8 cellular contexts compared by ENCODE assay signal in genomic region chr3:32502089-32502943, GRCh38. TPM values are rescaled to one million over a fixed set of nuclear protein-coding genes. Genes with fewer than 3 reads are reported as not detected.
DNase-seq lines count a peak whose midpoint lies in the region; ATAC-seq and TF ChIP-seq lines count a peak whose summit lies in the region.

A gene with protein sequence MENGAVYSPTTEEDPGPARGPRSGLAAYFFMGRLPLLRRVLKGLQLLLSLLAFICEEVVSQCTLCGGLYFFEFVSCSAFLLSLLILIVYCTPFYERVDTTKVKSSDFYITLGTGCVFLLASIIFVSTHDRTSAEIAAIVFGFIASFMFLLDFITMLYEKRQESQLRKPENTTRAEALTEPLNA (minus strand): TSS chr3:32502852. CDS start chr3:32502745, 107 bp downstream.

- peak; percentile 74 for ATAC-seq in GM21825 (IDR thresholded peaks at IDR 0.05; ENCODE audit: unreplicated experiment)
- ATAC-seq in activated naive CD4-positive, alpha-beta T cell treated with anti-CD3 and anti-CD28 coated beads, Interleukin-2, amount 50 U/mL, for 72 hours, result peak; percentile 90 to 92

- H3K36me3 Mint-ChIP-seq in activated naive CD4-positive, alpha-beta T cell treated with anti-CD3 and anti-CD28 coated beads, Interleukin-2, amount 50 U/mL, for 72 hours, result peaks cover 0 to 16% of the 10 kb centered on the region in 2 donors

- TF ChIP-seq CTCF in osteoblast (IDR thresholded peaks at IDR 0.05; ENCODE audit: extremely low read depth, low read depth, low read length), result no peak

- in situ Hi-C loops in G401 (cut with HindIII; ENCODE audit: low sequenced_read_pairs), result no loop called here

- H3K9me2 ChIP-seq in Karpas-422 (replicated peaks; ENCODE audit: insufficient read depth, low read length), result no peaks in the 10 kb centered on the region

- DNase-seq in G401 (ENCODE audit: low spot score) (peak; percentile 87), Karpas-422 (peak; percentile 91), SKM-1 treated with dmso at 0.1 percent for 144 hours (lab: John Stamatoyannopoulos, UW; ENCODE audit: unreplicated experiment) (peak; percentile 73), glomerular visceral epithelial cell (ENCODE audit: extremely low spot score) (peak; percentile 82), osteoblast (ENCODE audit: insufficient read length, low spot score, missing footprints) (peak; percentile 97)
- peak; percentile 67 to 82 for DNase-seq in activated naive CD4-positive, alpha-beta T cell treated with anti-CD3 and anti-CD28 coated beads, Interleukin-2, amount 50 U/mL, for 72 hours (ENCODE audit: low spot score in 2 of 2)

- H3K4me1 ChIP-seq in Karpas-422 (ENCODE audit: low read length), result peaks cover 54% of the 10 kb centered on the region
- H3K4me1 ChIP-seq in osteoblast (ENCODE audit: insufficient read depth, low read length), result peaks cover 13% of the 10 kb centered on the region

- 0 out of 2 replicates have a peak, but pooled peaks cover 3% of the 10 kb centered on the region for H3K36me3 ChIP-seq in Karpas-422 (ENCODE audit: insufficient read depth, low read length)
- H3K36me3 ChIP-seq in osteoblast (ENCODE audit: insufficient read depth, low read length), result no peaks in the 10 kb centered on the region

- H2AFZ ChIP-seq in Karpas-422 (ENCODE audit: low read length) (0 out of 2 replicates have a peak within 1 kb of the TSS, but pooled peaks have one; percentile 88), osteoblast (ENCODE audit: low read length) (peak within 1 kb of the TSS; percentile 95)

- H3K9ac ChIP-seq in Karpas-422 (ENCODE audit: low read length), result peak within 1 kb of the TSS; percentile 94

- H3K9me3 ChIP-seq in Karpas-422 (ENCODE audit: low read length), result no peaks in the 10 kb centered on the region
- H3K9me3 ChIP-seq in osteoblast (ENCODE audit: low read depth, low read length), result no peaks in the 10 kb centered on the region

- H3K4me2 ChIP-seq in Karpas-422 (ENCODE audit: low read depth, low read length, poor library complexity, severe bottlenecking) (peak within 1 kb of the TSS; percentile 96), osteoblast (ENCODE audit: insufficient read depth, low read length) (peak within 1 kb of the TSS; percentile 87)

- peak within 1 kb of the TSS; percentile 87 for H3K4me3 ChIP-seq in Karpas-422 (ENCODE audit: low read length)
- H3K4me3 ChIP-seq in osteoblast (ENCODE audit: insufficient read depth, low read length), result peak within 1 kb of the TSS; percentile 93

- H3K79me2 ChIP-seq in Karpas-422 (ENCODE audit: low read length) (peaks cover 52% of the 10 kb centered on the region), osteoblast (ENCODE audit: insufficient read depth, low read length) (peaks cover 42% of the 10 kb centered on the region)

- H4K20me1 ChIP-seq in Karpas-422 (ENCODE audit: insufficient read depth, low read depth, low read length), result no peaks in the 10 kb centered on the region
- peaks cover 24% of the 10 kb centered on the region for H4K20me1 ChIP-seq in osteoblast (ENCODE audit: insufficient read depth, low read length)

- H3K27ac Mint-ChIP-seq in activated naive CD4-positive, alpha-beta T cell treated with anti-CD3 and anti-CD28 coated beads, Interleukin-2, amount 50 U/mL, for 72 hours, result peak within 1 kb of the TSS; percentile 90 to 92

- H3K27ac ChIP-seq in Karpas-422 (ENCODE audit: low read length) (peak within 1 kb of the TSS; percentile 76), osteoblast (ENCODE audit: low read depth, low read length) (peak within 1 kb of the TSS; percentile 86), temporal lobe (ENCODE audit: low read depth, low read length) (peak within 1 kb of the TSS; percentile 69)

- H3K27me3 ChIP-seq in Karpas-422 (ENCODE audit: low read length) (no peaks in the 10 kb centered on the region), osteoblast (ENCODE audit: insufficient read depth, low read length) (no peaks in the 10 kb centered on the region)

- no peaks in the 10 kb centered on the region for H3K9me3 Mint-ChIP-seq in activated naive CD4-positive, alpha-beta T cell treated with anti-CD3 and anti-CD28 coated beads, Interleukin-2, amount 50 U/mL, for 72 hours

RNA-seq across cellular contexts. Expression of the gene that starts here (rescaled TPM):
- 78.1 and 89.6 TPM in 2 replicates for total RNA-seq in G401 (2014; rRNA removed; shearing (Covaris generic))
- total RNA-seq in Karpas-422 (2014; rRNA removed; shearing (Covaris generic); ENCODE audit: low replicate concordance), result 73.4 and 171 TPM in 2 replicates
- 10 to 100 TPM; 38.1 to 72.7 TPM for total RNA-seq in activated naive CD4-positive, alpha-beta T cell treated with anti-CD3 and anti-CD28 coated beads, Interleukin-2, amount 50 U/mL, for 72 hours
- 102 and 141 TPM in 2 replicates for total RNA-seq in osteoblast
- total RNA-seq in temporal lobe, result 13.5 TPM

Comparison
In these comparisons a context has a peak if more than half of its experiments do, and no peak if none do; other contexts are left out.
1. Peak in every context shown above with its lines: DNase-seq, ATAC-seq, H3K4me3 ChIP-seq and H3K27ac ChIP-seq.